ENCODE assay signal across 8 cellular contexts in the genomic region with DNA sequence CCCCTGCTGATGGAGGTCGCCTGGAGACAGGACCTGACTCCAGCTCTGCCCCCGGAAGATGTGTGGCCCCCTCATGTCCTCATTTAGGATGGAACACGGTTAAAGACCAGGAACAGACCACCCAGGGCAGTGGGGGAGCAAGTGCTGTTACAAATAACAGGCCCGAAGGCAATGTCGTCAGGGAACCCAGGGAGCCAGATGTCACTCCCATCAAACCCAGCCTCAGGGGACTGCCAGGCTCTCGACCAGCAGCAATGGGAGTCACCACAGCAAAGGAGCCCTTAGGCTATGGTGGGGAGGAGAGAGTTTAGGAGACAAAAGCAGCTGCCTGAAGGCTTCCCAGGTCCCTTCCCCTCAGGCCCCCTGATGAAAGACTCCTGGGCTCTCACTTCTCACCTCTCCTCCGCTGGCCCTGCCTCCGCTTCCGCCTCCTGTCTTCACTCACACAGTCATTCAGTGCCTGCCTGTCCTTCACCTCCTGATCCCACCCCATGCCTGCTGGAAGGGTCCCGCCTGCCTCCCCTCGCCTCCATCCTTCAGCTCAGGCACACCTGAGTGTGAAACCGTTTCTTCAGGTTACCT. TPM values are rescaled to one million over a fixed set of nuclear protein-coding genes. Genes with fewer than 3 reads are reported as not detected.
DNase-seq lines count a peak whose midpoint lies in the region; ATAC-seq lines count a peak whose summit lies in the region.

No MANE protein-coding gene starts in this region.

- no peak for ATAC-seq in effector memory CD8-positive, alpha-beta T cell (replicated peaks)
- ATAC-seq in stimulated activated effector memory CD8-positive, alpha-beta T cell treated with anti-CD3 and anti-CD28 coated beads, Interleukin-12 subunit alpha, Interleukin-12 subunit beta, amount 100 ng/mL, for 72 hours: no peak
- ATAC-seq in HG02885 (IDR thresholded peaks at IDR 0.05; ENCODE audit: poor library complexity, unreplicated experiment) (no peak), GM18519 (IDR thresholded peaks at IDR 0.05; ENCODE audit: low FRiP score, unreplicated experiment) (no peak)

- H3K36me3 Mint-ChIP-seq in effector memory CD8-positive, alpha-beta T cell (ENCODE audit: insufficient read depth): peaks cover 63% of the 10 kb centered on the region
- peaks cover 94% of the 10 kb centered on the region for H3K36me3 Mint-ChIP-seq in stimulated activated effector memory CD8-positive, alpha-beta T cell treated with anti-CD3 and anti-CD28 coated beads, Interleukin-12 subunit alpha, Interleukin-12 subunit beta, amount 100 ng/mL, for 72 hours

- peak; percentile 35 for DNase-seq in NCI-H2196 treated with DMSO at 0.1 percent for 48 hours (lab: John Stamatoyannopoulos, UW; ENCODE audit: unreplicated experiment)
- no peak for DNase-seq in NCI-H2196 (lab: John Stamatoyannopoulos, UW; ENCODE audit: unreplicated experiment)
- DNase-seq in NCI-H69 (lab: John Stamatoyannopoulos, UW): peak; percentile 87
- no peak for DNase-seq in effector memory CD8-positive, alpha-beta T cell
- DNase-seq in stimulated activated effector memory CD8-positive, alpha-beta T cell treated with anti-CD3 and anti-CD28 coated beads, Interleukin-12 subunit alpha, Interleukin-12 subunit beta, amount 100 ng/mL, for 72 hours (ENCODE audit: low spot score in 2 of 2): no peak
- no peak for DNase-seq in occipital lobe (lab: John Stamatoyannopoulos, UW)

- no peaks in the 10 kb centered on the region for H3K9me3 Mint-ChIP-seq in effector memory CD8-positive, alpha-beta T cell
- H3K9me3 Mint-ChIP-seq in stimulated activated effector memory CD8-positive, alpha-beta T cell treated with anti-CD3 and anti-CD28 coated beads, Interleukin-12 subunit alpha, Interleukin-12 subunit beta, amount 100 ng/mL, for 72 hours: no peaks in the 10 kb centered on the region

- peaks cover 68 to 71% of the 10 kb centered on the region in 2 donors for H3K4me1 Mint-ChIP-seq in effector memory CD8-positive, alpha-beta T cell (ENCODE audit: low read depth in 2 of 2)
- H3K4me1 Mint-ChIP-seq in stimulated activated effector memory CD8-positive, alpha-beta T cell treated with anti-CD3 and anti-CD28 coated beads, Interleukin-12 subunit alpha, Interleukin-12 subunit beta, amount 100 ng/mL, for 72 hours: peaks cover 87% of the 10 kb centered on the region

- H3K4me3 Mint-ChIP-seq in effector memory CD8-positive, alpha-beta T cell: peak overlapping the region; percentile 96 to 98
- H3K4me3 Mint-ChIP-seq in stimulated activated effector memory CD8-positive, alpha-beta T cell treated with anti-CD3 and anti-CD28 coated beads, Interleukin-12 subunit alpha, Interleukin-12 subunit beta, amount 100 ng/mL, for 72 hours: peak overlapping the region; percentile 92

- H3K27ac Mint-ChIP-seq in effector memory CD8-positive, alpha-beta T cell: peak overlapping the region; percentile 88 to 99
- H3K27ac Mint-ChIP-seq in stimulated activated effector memory CD8-positive, alpha-beta T cell treated with anti-CD3 and anti-CD28 coated beads, Interleukin-12 subunit alpha, Interleukin-12 subunit beta, amount 100 ng/mL, for 72 hours: peak overlapping the region; percentile 100

- H3K27me3 Mint-ChIP-seq in effector memory CD8-positive, alpha-beta T cell: no peaks in the 10 kb centered on the region

RNA-seq across cellular contexts. Expression of gene RPS19BP1, which starts 4.4 kb away (rescaled TPM):
- total RNA-seq in occipital lobe: 18.9 TPM

RNA-seq across cellular contexts. Expression of gene ATF4, which starts 7.8 kb away (rescaled TPM):
- total RNA-seq in occipital lobe: 90.3 TPM

RNA-seq across cellular contexts. Expression of gene MIEF1, which starts 26.1 kb away (rescaled TPM):
- total RNA-seq in occipital lobe: 16.1 TPM

RNA-seq across cellular contexts. Expression of gene CACNA1I, which starts 42.4 kb away (rescaled TPM):
- total RNA-seq in occipital lobe: 6.7 TPM

Comparison
In these comparisons a context has a peak if more than half of its experiments do, and no peak if none do; other contexts are left out.
1. DNase-seq: peak in NCI-H2196 treated with DMSO at 0.1 percent for 48 hours (single experiment) and NCI-H69 (single experiment); none in NCI-H2196 (single experiment), effector memory CD8-positive, alpha-beta T cell (0 of 3), stimulated activated effector memory CD8-positive, alpha-beta T cell treated with anti-CD3 and anti-CD28 coated beads, Interleukin-12 subunit alpha, Interleukin-12 subunit beta, amount 100 ng/mL, for 72 hours (0 of 2) and occipital lobe (single experiment).